11 cellular contexts compared by ENCODE assay signal in genomic region chr21:22120616-22121266, GRCh38.
DNase-seq lines count a peak whose midpoint lies in the region; ATAC-seq and TF ChIP-seq lines count a peak whose summit lies in the region.
"Had no signal": no experiment of that assay in that cellular context is flagged by ENCODE, and none has a peak within 500 bp of the region (broad histone marks: within the 10 kb centered on the region; RNA-seq: fewer than 3 reads in every experiment).

No MANE protein-coding gene starts in this region.

- no peaks in the 10 kb centered on the region for H3K27me3 ChIP-seq in Panc1 (ENCODE audit: control insufficient read depth, insufficient read depth, low read length)
- no peaks in the 10 kb centered on the region for H3K27me3 ChIP-seq in ascending aorta
- H3K27me3 ChIP-seq: BLaER1, tibial nerve had no signal

- H3K4me3 Mint-ChIP-seq in HFFc6: peak overlapping the region; percentile 81; the same call in 1 of the 2 replicates
- no peak overlapping the region for H3K4me3 Mint-ChIP-seq in glutamatergic neuron (ENCODE audit: unreplicated experiment)

- no peak overlapping the region for H3K4me3 ChIP-seq in Panc1 (ENCODE audit: low read depth in 2 of 2, low read length in 2 of 2)
- no peak overlapping the region for H3K4me3 ChIP-seq in ascending aorta
- H3K4me3 ChIP-seq: BLaER1, lung, tibial nerve had no signal

- H3K4me1 ChIP-seq in Panc1 (ENCODE audit: control insufficient read depth, insufficient read depth, low read length): no peaks in the 10 kb centered on the region
- H3K4me1 ChIP-seq in ascending aorta: no peaks in the 10 kb centered on the region
- H3K4me1 ChIP-seq: BLaER1, tibial nerve had no signal

- peak; percentile 13 for DNase-seq in ACHN
- DNase-seq in HFFc6: no peak
- no peak for DNase-seq in Panc1 (ENCODE audit: low read depth, low spot score)
- DNase-seq in glutamatergic neuron: no peak
- DNase-seq in sciatic nerve (ENCODE audit: low spot score): no peak
- DNase-seq in ascending aorta (ENCODE audit: low spot score in 2 of 2): no peak
- DNase-seq in posterior vena cava (ENCODE audit: low spot score): no peak
- no peak for DNase-seq in amniotic stem cell (lab: John Stamatoyannopoulos, UW)

- CTCF ChIA-PET in Panc1 (lab: Charles Lee): no interaction called here

- H3K27ac Mint-ChIP-seq in HFFc6 (no peak overlapping the region), glutamatergic neuron (ENCODE audit: unreplicated experiment) (no peak overlapping the region)

- H3K36me3 Mint-ChIP-seq in HFFc6 (ENCODE audit: low read depth) (no peaks in the 10 kb centered on the region), glutamatergic neuron (ENCODE audit: unreplicated experiment) (no peaks in the 10 kb centered on the region)

- no peaks in the 10 kb centered on the region; the same call in 1 of the 2 replicates for H3K27me3 Mint-ChIP-seq in HFFc6 (ENCODE audit: insufficient read depth)
- peaks cover 1% of the 10 kb centered on the region for H3K27me3 Mint-ChIP-seq in glutamatergic neuron (ENCODE audit: unreplicated experiment)

- no peak for ATAC-seq in Panc1
- no peak for ATAC-seq in sciatic nerve

- H3K4me1 Mint-ChIP-seq in HFFc6 (ENCODE audit: low read depth) (peaks cover 6% of the 10 kb centered on the region; the same call in 1 of the 2 replicates), glutamatergic neuron (ENCODE audit: low read depth, unreplicated experiment) (no peaks in the 10 kb centered on the region)

- H3K9me3 Mint-ChIP-seq in HFFc6 (no peaks in the 10 kb centered on the region; the same call in 1 of the 2 replicates), glutamatergic neuron (ENCODE audit: unreplicated experiment) (peaks cover 3% of the 10 kb centered on the region)

- TF ChIP-seq CTCF in HFFc6 (IDR thresholded peaks at IDR 0.05) (peak; percentile 73), Panc1 (IDR thresholded peaks at IDR 0.05) (peak; percentile 38), glutamatergic neuron (IDR thresholded peaks at IDR 0.05; ENCODE audit: partially characterized antibody, unreplicated experiment) (peak; percentile 62), ascending aorta (IDR thresholded peaks at IDR 0.05) (no peak)

- no peaks in the 10 kb centered on the region for H3K9me3 ChIP-seq in Panc1 (ENCODE audit: control insufficient read depth, insufficient read depth, low read depth, low read length)
- H3K9me3 ChIP-seq in ascending aorta: no peaks in the 10 kb centered on the region
- H3K9me3 ChIP-seq: BLaER1 had no signal

- intact Hi-C loops in Panc1 (cut with micrococcal nuclease; ENCODE audit: unreplicated experiment) (no loop called here), sciatic nerve (cut with DNase I) (no loop called here), ascending aorta (cut with DNase I) (no loop called here), posterior vena cava (cut with DNase I) (no loop called here)

- H3K27ac ChIP-seq in Panc1 (ENCODE audit: low read length) (no peak overlapping the region), ascending aorta (no peak overlapping the region)
- H3K27ac ChIP-seq: BLaER1, tibial nerve had no signal

- BruUV-seq in Panc1 (replicated peaks; lab: Mats Ljungman, UMichigan): no TSS peak

- H3K36me3 ChIP-seq in Panc1 (ENCODE audit: control insufficient read depth, insufficient read depth, low read length): no peaks in the 10 kb centered on the region
- H3K36me3 ChIP-seq in ascending aorta: no peaks in the 10 kb centered on the region
- H3K36me3 ChIP-seq: BLaER1, tibial nerve had no signal

- in situ Hi-C loops in ACHN (cut with HindIII; ENCODE audit: low pct_ligation_motif_present, low pct_unique_long_range_greater_than_20kb, low sequenced_read_pairs): no loop called here
- in situ Hi-C loops in Panc1 (cut with HindIII; ENCODE audit: low pct_unique_long_range_greater_than_20kb, low sequenced_read_pairs): no loop called here

- POLR2A ChIA-PET in Panc1 (lab: Charles Lee): no interaction called here

Comparison
In these comparisons a context has a peak if more than half of its experiments do, and no peak if none do; other contexts are left out.
1. CTCF ChIP-seq: peak in HFFc6 (single experiment), Panc1 (single experiment) and glutamatergic neuron (single experiment); none in ascending aorta (0 of 3).